Comparison of ENCODE assay signal across 1 cellular context in the genomic region with DNA sequence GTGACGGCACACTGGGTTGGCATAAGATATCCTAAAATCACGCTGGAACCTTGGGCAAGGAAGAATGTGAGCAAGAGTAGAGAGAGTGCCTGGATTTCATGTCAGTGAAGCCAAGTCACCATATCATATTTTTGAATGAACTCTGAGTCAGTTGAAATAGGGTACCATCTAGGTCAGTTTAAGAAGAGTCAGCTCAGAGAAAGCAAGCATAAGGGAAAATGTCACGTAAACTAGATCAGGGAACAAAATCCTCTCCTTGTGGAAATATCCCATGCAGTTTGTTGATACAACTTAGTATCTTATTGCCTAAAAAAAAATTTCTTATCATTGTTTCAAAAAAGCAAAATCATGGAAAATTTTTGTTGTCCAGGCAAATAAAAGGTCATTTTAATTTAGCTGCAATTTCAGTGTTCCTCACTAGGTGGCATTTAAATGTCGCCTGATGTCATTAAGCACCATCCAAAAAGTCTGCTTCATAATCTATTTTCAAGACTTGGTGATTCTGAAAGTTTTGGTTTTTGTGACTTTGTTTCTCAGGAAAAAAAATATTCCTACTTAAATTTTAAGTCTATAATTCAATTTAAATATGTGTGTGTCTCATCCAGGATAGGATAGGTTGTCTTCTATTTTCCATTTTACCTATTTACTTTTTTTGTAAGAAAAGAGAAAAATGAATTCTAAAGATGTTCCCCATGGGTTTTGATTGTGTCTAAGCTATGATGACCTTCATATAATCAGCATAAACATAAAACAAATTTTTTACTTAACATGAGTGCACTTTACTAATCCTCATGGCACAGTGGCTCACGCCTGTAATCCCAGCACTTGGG.
TF ChIP-seq lines count a peak whose summit lies in the region.

No MANE protein-coding gene starts in this region.

TF ChIP-seq in HCT116, 20 proteins besides CTCF, POLR2A, EP300 and RAD21 (continued from another document):
- TF ChIP-seq, protein P1, sequence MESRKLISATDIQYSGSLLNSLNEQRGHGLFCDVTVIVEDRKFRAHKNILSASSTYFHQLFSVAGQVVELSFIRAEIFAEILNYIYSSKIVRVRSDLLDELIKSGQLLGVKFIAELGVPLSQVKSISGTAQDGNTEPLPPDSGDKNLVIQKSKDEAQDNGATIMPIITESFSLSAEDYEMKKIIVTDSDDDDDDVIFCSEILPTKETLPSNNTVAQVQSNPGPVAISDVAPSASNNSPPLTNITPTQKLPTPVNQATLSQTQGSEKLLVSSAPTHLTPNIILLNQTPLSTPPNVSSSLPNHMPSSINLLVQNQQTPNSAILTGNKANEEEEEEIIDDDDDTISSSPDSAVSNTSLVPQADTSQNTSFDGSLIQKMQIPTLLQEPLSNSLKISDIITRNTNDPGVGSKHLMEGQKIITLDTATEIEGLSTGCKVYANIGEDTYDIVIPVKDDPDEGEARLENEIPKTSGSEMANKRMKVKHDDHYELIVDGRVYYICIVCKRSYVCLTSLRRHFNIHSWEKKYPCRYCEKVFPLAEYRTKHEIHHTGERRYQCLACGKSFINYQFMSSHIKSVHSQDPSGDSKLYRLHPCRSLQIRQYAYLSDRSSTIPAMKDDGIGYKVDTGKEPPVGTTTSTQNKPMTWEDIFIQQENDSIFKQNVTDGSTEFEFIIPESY (IDR thresholded peaks at IDR 0.05; ENCODE audit: extremely low read depth, insufficient replicate concordance, low read length): no peak
- TF ChIP-seq, protein P2, sequence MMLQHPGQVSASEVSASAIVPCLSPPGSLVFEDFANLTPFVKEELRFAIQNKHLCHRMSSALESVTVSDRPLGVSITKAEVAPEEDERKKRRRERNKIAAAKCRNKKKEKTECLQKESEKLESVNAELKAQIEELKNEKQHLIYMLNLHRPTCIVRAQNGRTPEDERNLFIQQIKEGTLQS (IDR thresholded peaks at IDR 0.05): no peak
- no peak for TF ChIP-seq ELF1 (IDR thresholded peaks at IDR 0.05; ENCODE audit: borderline replicate concordance, low read depth)
- no peak for TF ChIP-seq EZH2phosphoT487 (IDR thresholded peaks at IDR 0.05; ENCODE audit: borderline replicate concordance)
- no peak for TF ChIP-seq CEBPB (IDR thresholded peaks at IDR 0.05; ENCODE audit: low read depth)
- TF ChIP-seq SP1 (IDR thresholded peaks at IDR 0.05; ENCODE audit: low read depth): no peak
TF ChIP-seq in HCT116: peak in this region for 0.
